In genomic region chr7:96686305-96686704, GRCh38 we compare ENCODE assay signal across 15 cellular contexts. TPM values are rescaled to one million over a fixed set of nuclear protein-coding genes. Genes with fewer than 3 reads are reported as not detected.
DNase-seq lines count a peak whose midpoint lies in the region; ATAC-seq and TF ChIP-seq lines count a peak whose summit lies in the region.
"Had no signal": no experiment of that assay in that cellular context is flagged by ENCODE, and none has a peak within 500 bp of the region (broad histone marks: within the 10 kb centered on the region; RNA-seq: fewer than 3 reads in every experiment).

No MANE protein-coding gene starts in this region.

- H3K9me3 ChIP-seq in CD4-positive, CD25-positive, alpha-beta regulatory T cell (ENCODE audit: control insufficient read depth in 2 of 2, low read length in 2 of 2), result no peaks in the 10 kb centered on the region
- H3K9me3 ChIP-seq in left ventricle myocardium inferior (replicated peaks), result peaks cover 7% of the 10 kb centered on the region

- peak in 2 of 3 donors; percentile 10 to 32 for DNase-seq in CD4-positive, CD25-positive, alpha-beta regulatory T cell
- no peak for DNase-seq in activated T-helper 2 cell treated with anti-CD3 and anti-CD28 coated beads, Interferon-gamma antibody, Interleukin-2, Interleukin-4, amounts not matched to agents 10 μg/mL and 5 μg/mL and 100 μg/mL, durations not matched to agents 14 hours and 24 hours and 36 hours (ENCODE audit: low spot score)
- DNase-seq in left ventricle myocardium inferior, result no peak
- DNase-seq in effector CD4-positive, alpha-beta T cell, result no peak
- no peak for DNase-seq in NCI-H1694 treated with DMSO at 0.1 percent for 48 hours (lab: John Stamatoyannopoulos, UW)
- DNase-seq: activated effector memory CD4-positive, alpha-beta T cell treated with Interleukin-2 at 50 U/mL for 16 hours; head of caudate nucleus; left ventricle myocardium superior; NCI-H1092 treated with DMSO at 0.1 percent for 48 hours; substantia nigra had no signal

- H3K4me3 Mint-ChIP-seq in CD4-positive, CD25-positive, alpha-beta regulatory T cell, result peak overlapping the region; percentile 4 to 71 (median 56)
- no peak overlapping the region for H3K4me3 Mint-ChIP-seq in activated T-helper 2 cell treated with anti-CD3 and anti-CD28 coated beads, Interferon-gamma antibody, Interleukin-2, Interleukin-4, amounts not matched to agents 10 μg/mL and 5 μg/mL and 100 μg/mL, durations not matched to agents 14 hours and 24 hours and 36 hours (ENCODE audit: low read depth)
- H3K4me3 Mint-ChIP-seq: neural crest cell had no signal

- peaks cover 15% of the 10 kb centered on the region for H3K36me3 ChIP-seq in CD4-positive, CD25-positive, alpha-beta regulatory T cell (ENCODE audit: control insufficient read depth, insufficient read depth, low read length)
- H3K36me3 ChIP-seq in left ventricle myocardium inferior, result peaks cover 30% of the 10 kb centered on the region

- ATAC-seq in CD4-positive, CD25-positive, alpha-beta regulatory T cell (ENCODE audit: low read depth in 2 of 2), result no peak
- ATAC-seq in GM18858 (IDR thresholded peaks at IDR 0.05; ENCODE audit: unreplicated experiment) (peak; percentile 33), HG03139 (IDR thresholded peaks at IDR 0.05; ENCODE audit: unreplicated experiment) (peak; percentile 50), GM18873 (IDR thresholded peaks at IDR 0.05; ENCODE audit: low FRiP score, unreplicated experiment) (no peak)
- ATAC-seq: left ventricle myocardium superior had no signal

- H3K9me3 Mint-ChIP-seq in CD4-positive, CD25-positive, alpha-beta regulatory T cell, result peaks cover 0 to 14% (median 5%) of the 10 kb centered on the region in 7 donors
- H3K9me3 Mint-ChIP-seq in activated T-helper 2 cell treated with anti-CD3 and anti-CD28 coated beads, Interferon-gamma antibody, Interleukin-2, Interleukin-4, amounts not matched to agents 10 μg/mL and 5 μg/mL and 100 μg/mL, durations not matched to agents 14 hours and 24 hours and 36 hours, result peaks cover 9% of the 10 kb centered on the region

- H3K4me3 ChIP-seq in CD4-positive, CD25-positive, alpha-beta regulatory T cell (ENCODE audit: low read depth, low read length), result peak overlapping the region; percentile 52
- H3K4me3 ChIP-seq in left ventricle myocardium inferior, result no peak overlapping the region

- no peak for TF ChIP-seq CTCF in left ventricle myocardium inferior (IDR thresholded peaks at IDR 0.05; ENCODE audit: borderline replicate concordance)

- H3K4me1 Mint-ChIP-seq in CD4-positive, CD25-positive, alpha-beta regulatory T cell, result peaks cover 40 to 48% (median 41%) of the 10 kb centered on the region in 4 donors
- H3K4me1 Mint-ChIP-seq in activated T-helper 2 cell treated with anti-CD3 and anti-CD28 coated beads, Interferon-gamma antibody, Interleukin-2, Interleukin-4, amounts not matched to agents 10 μg/mL and 5 μg/mL and 100 μg/mL, durations not matched to agents 14 hours and 24 hours and 36 hours (ENCODE audit: low read depth), result peaks cover 26% of the 10 kb centered on the region
- H3K4me1 Mint-ChIP-seq: neural crest cell had no signal

- peak overlapping the region; percentile 61 for H3K27ac ChIP-seq in CD4-positive, CD25-positive, alpha-beta regulatory T cell (ENCODE audit: insufficient read depth, low read length, poor library complexity, severe bottlenecking)
- H3K27ac ChIP-seq in left ventricle myocardium inferior (replicated peaks), result no peak overlapping the region
- H3K27ac ChIP-seq: C4-2B had no signal

- H3K27me3 ChIP-seq in CD4-positive, CD25-positive, alpha-beta regulatory T cell (ENCODE audit: control insufficient read depth, insufficient read depth, low read length), result no peaks in the 10 kb centered on the region
- no peaks in the 10 kb centered on the region for H3K27me3 ChIP-seq in left ventricle myocardium inferior (ENCODE audit: low read depth)

- H3K27ac Mint-ChIP-seq in CD4-positive, CD25-positive, alpha-beta regulatory T cell, result peak overlapping the region in 2 of 3 donors; percentile 32 to 75
- peak overlapping the region; percentile 64 for H3K27ac Mint-ChIP-seq in activated T-helper 2 cell treated with anti-CD3 and anti-CD28 coated beads, Interferon-gamma antibody, Interleukin-2, Interleukin-4, amounts not matched to agents 10 μg/mL and 5 μg/mL and 100 μg/mL, durations not matched to agents 14 hours and 24 hours and 36 hours

- peaks cover 14% of the 10 kb centered on the region for H3K4me1 ChIP-seq in CD4-positive, CD25-positive, alpha-beta regulatory T cell (ENCODE audit: control insufficient read depth, insufficient read depth, low read length, poor library complexity, severe bottlenecking)
- peaks cover 27% of the 10 kb centered on the region for H3K4me1 ChIP-seq in left ventricle myocardium inferior

- no peaks in the 10 kb centered on the region for H3K27me3 Mint-ChIP-seq in CD4-positive, CD25-positive, alpha-beta regulatory T cell
- no peaks in the 10 kb centered on the region for H3K27me3 Mint-ChIP-seq in activated T-helper 2 cell treated with anti-CD3 and anti-CD28 coated beads, Interferon-gamma antibody, Interleukin-2, Interleukin-4, amounts not matched to agents 10 μg/mL and 5 μg/mL and 100 μg/mL, durations not matched to agents 14 hours and 24 hours and 36 hours (ENCODE audit: low read depth)

- peaks cover 51% of the 10 kb centered on the region for H3K36me3 Mint-ChIP-seq in CD4-positive, CD25-positive, alpha-beta regulatory T cell
- peaks cover 69% of the 10 kb centered on the region for H3K36me3 Mint-ChIP-seq in activated T-helper 2 cell treated with anti-CD3 and anti-CD28 coated beads, Interferon-gamma antibody, Interleukin-2, Interleukin-4, amounts not matched to agents 10 μg/mL and 5 μg/mL and 100 μg/mL, durations not matched to agents 14 hours and 24 hours and 36 hours (ENCODE audit: low read depth)

- intact Hi-C loops in activated T-helper 2 cell treated with anti-CD3 and anti-CD28 coated beads, Interferon-gamma antibody, Interleukin-2, Interleukin-4, amounts not matched to agents 10 μg/mL and 5 μg/mL and 100 μg/mL, durations not matched to agents 14 hours and 24 hours and 36 hours (cut with micrococcal nuclease), result no loop called here
- intact Hi-C loops in left ventricle myocardium inferior (cut with micrococcal nuclease), result no loop called here

RNA-seq across cellular contexts. Expression of gene SEM1, which starts 23.3 kb away (rescaled TPM):
- total RNA-seq in CD4-positive, CD25-positive, alpha-beta regulatory T cell, result 20.4 TPM
- polyA plus RNA-seq in CD4-positive, CD25-positive, alpha-beta regulatory T cell, result 100 to 1,000 TPM; 128 to 202 (median 150) TPM
- 39.0 and 51.9 TPM in 2 replicates for total RNA-seq in activated T-helper 2 cell treated with anti-CD3 and anti-CD28 coated beads, Interferon-gamma antibody, Interleukin-2, Interleukin-4, amounts not matched to agents 10 μg/mL and 5 μg/mL and 100 μg/mL, durations not matched to agents 14 hours and 24 hours and 36 hours
- total RNA-seq in left ventricle myocardium inferior, result 51.0 TPM

Comparison
In these comparisons a context has a peak if more than half of its experiments do, and no peak if none do; other contexts are left out.
1. ATAC-seq: peak in GM18858 (single experiment) and HG03139 (single experiment); none in CD4-positive, CD25-positive, alpha-beta regulatory T cell (0 of 2) and GM18873 (single experiment).
2. DNase-seq: peak in CD4-positive, CD25-positive, alpha-beta regulatory T cell (2 of 3); none in activated T-helper 2 cell treated with anti-CD3 and anti-CD28 coated beads, Interferon-gamma antibody, Interleukin-2, Interleukin-4, amounts not matched to agents 10 μg/mL and 5 μg/mL and 100 μg/mL, durations not matched to agents 14 hours and 24 hours and 36 hours (single experiment), left ventricle myocardium inferior (single experiment), effector CD4-positive, alpha-beta T cell (single experiment) and NCI-H1694 treated with DMSO at 0.1 percent for 48 hours (single experiment).